Comparison of ENCODE assay signal across 8 cellular contexts in the genomic region with DNA sequence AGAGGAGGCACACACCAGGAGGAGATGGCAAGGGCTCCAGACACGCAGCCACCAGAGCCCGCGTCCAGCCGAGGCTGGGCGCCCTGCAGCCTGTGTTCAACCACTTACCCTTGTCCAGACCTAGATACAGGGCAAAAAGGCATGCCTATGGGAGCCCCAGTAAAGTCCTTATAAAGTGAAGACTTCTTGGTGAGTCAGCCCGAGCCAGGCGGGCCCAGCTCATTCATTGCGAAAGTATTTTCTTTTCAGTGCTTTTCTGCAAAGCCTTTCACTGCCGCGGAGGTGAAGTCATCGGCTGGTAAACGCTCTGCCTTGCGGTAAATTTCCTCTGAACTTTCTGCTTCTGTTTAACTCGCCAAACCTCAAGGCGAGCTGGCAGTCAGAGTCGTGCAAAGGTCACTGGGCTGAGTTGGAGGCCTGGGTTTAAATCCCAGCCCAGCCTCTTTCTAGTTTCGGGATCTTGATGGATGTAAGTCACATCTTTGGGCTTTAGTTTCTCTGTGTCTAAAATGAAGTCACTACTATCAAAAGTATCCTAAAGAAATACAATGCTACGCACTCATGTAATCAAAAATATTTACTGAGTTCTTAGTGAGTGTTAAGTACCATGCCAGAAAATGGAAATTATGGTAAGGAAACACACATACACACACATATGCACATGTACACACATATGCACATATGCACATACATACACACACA. TPM values are rescaled to one million over a fixed set of nuclear protein-coding genes. Genes with fewer than 3 reads are reported as not detected.
A peak's percentile ranks its signal among the peaks of the same experiment; 100 is the strongest.
DNase-seq lines count a peak whose midpoint lies in the region; ATAC-seq, FAIRE-seq and TF ChIP-seq lines count a peak whose summit lies in the region.

No MANE protein-coding gene starts in this region.

- DNase-seq in Caco-2, result peak; percentile 83 to 90
- DNase-seq in IMR-90, result peak; percentile 97
- peak; percentile 67 to 68 for DNase-seq in activated CD4-positive, alpha-beta T cell treated with anti-CD3 and anti-CD28 coated beads for 4 hours
- peak in 1 of 2 experiments; percentile 60 for DNase-seq in mesothelial cell of epicardium (ENCODE audit: low spot score in 2 of 2, unreplicated experiment in 2 of 2)
- peak; percentile 70 for DNase-seq in stimulated activated CD8-positive, alpha-beta memory T cell treated with anti-CD3 and anti-CD28 coated beads, Interleukin-4, amount 100 ng/mL, for 24 hours (ENCODE audit: low read depth)
- no peak for DNase-seq in mesenteric fat pad (ENCODE audit: low spot score)

- peak overlapping the region; percentile 88 for H2AK9ac ChIP-seq in IMR-90 (replicated peaks; ENCODE audit: low read depth, low read length, poor library complexity)

- peak overlapping the region; percentile 86 for H3K27ac ChIP-seq in IMR-90 (ENCODE audit: insufficient read depth, low read length)

- H3K79me1 ChIP-seq in IMR-90 (ENCODE audit: low read depth in 1 of 2, low read length in 2 of 2), result no peaks in the 10 kb centered on the region

- H2BK5ac ChIP-seq in IMR-90 (ENCODE audit: low read depth, low read length, poor library complexity, severe bottlenecking), result peak overlapping the region; percentile 87

- TF ChIP-seq CTCF in Caco-2 (IDR thresholded peaks at IDR 0.05; ENCODE audit: insufficient read depth in 1 of 2, low read depth in 1 of 2, low read length in 1 of 2, severe bottlenecking in 1 of 2, unreplicated experiment in 1 of 2) (no peak), IMR-90 (conservative IDR thresholded peaks at IDR 0.05; ENCODE audit: low read depth, low read length) (no peak), mesothelial cell of epicardium (IDR thresholded peaks at IDR 0.05; ENCODE audit: unreplicated experiment) (no peak)

- FAIRE-seq in colon (lab: Jason Lieb, UNC), result peak; percentile 70

- no peaks in the 10 kb centered on the region for H4K20me1 ChIP-seq in IMR-90 (ENCODE audit: insufficient read depth, low read length)

- H3K36me3 Mint-ChIP-seq in Caco-2 (ENCODE audit: insufficient read depth, unreplicated experiment), result no peaks in the 10 kb centered on the region
- H3K36me3 Mint-ChIP-seq in mesothelial cell of epicardium, result no peaks in the 10 kb centered on the region

- peak overlapping the region; percentile 66 for H4K5ac ChIP-seq in IMR-90 (ENCODE audit: low read depth, low read length)

- peak; percentile 61; the same call in 1 of the 2 replicates for TF ChIP-seq POLR2A in IMR-90 (IDR thresholded peaks at IDR 0.05; ENCODE audit: low read depth, low read length)

- peak overlapping the region; percentile 91 for H3K23ac ChIP-seq in IMR-90 (ENCODE audit: low read depth, low read length)

- H3K56ac ChIP-seq in IMR-90 (ENCODE audit: extremely low read depth, insufficient read depth, low read length), result peak overlapping the region; percentile 87

- H3K18ac ChIP-seq in IMR-90 (ENCODE audit: low read depth, low read length), result peak overlapping the region; percentile 68

- peak overlapping the region; percentile 6; the same call in 1 of the 2 replicates for H3K4me2 ChIP-seq in IMR-90 (ENCODE audit: low read depth, low read length)

- POLR2A ChIA-PET in Caco-2 (lab: Charles Lee), result interaction anchor here (0.5 to 1.8 kb wide), 2 partner anchors 42 to 45 kb away, joined by 11 read pairs; no protein-coding TSS in a partner anchor
- POLR2A ChIA-PET in IMR-90 (lab: Charles Lee; ENCODE audit: unreplicated experiment), result no interaction called here

- in situ Hi-C loops in IMR-90 (cut with MboI; ENCODE audit: low sequenced_read_pairs), result no loop called here

- H3K36me3 ChIP-seq in Caco-2 (ENCODE audit: control insufficient read depth, insufficient read depth, low read length), result no peaks in the 10 kb centered on the region
- H3K36me3 ChIP-seq in IMR-90 (ENCODE audit: control insufficient read depth, insufficient read depth, low read length), result no peaks in the 10 kb centered on the region

- peak overlapping the region; percentile 98 for H2AK5ac ChIP-seq in IMR-90 (ENCODE audit: low read depth, low read length)

- H3K27me3 Mint-ChIP-seq in Caco-2 (ENCODE audit: insufficient read depth, unreplicated experiment) (no peaks in the 10 kb centered on the region), mesothelial cell of epicardium (ENCODE audit: low read depth) (no peaks in the 10 kb centered on the region)

- BruUV-seq in Caco-2 (replicated peaks; lab: Mats Ljungman, UMichigan) (TSS peak; percentile 75), IMR-90 (replicated peaks; lab: Mats Ljungman, UMichigan) (no TSS peak)

- TF ChIP-seq RAD21 in IMR-90 (IDR thresholded peaks at IDR 0.05; ENCODE audit: low read length), result peak; percentile 12

- H3K9me3 Mint-ChIP-seq in Caco-2 (ENCODE audit: unreplicated experiment) (no peaks in the 10 kb centered on the region), mesothelial cell of epicardium (no peaks in the 10 kb centered on the region)

- peak overlapping the region; percentile 95 for H3K14ac ChIP-seq in IMR-90 (replicated peaks; ENCODE audit: low read depth, low read length)

- ATAC-seq in IMR-90 (ENCODE audit: low read depth) (peak; percentile 91), HG02571 (IDR thresholded peaks at IDR 0.05; ENCODE audit: unreplicated experiment) (no peak)

- peak overlapping the region; percentile 97; the same call in 2 of the 3 replicates for H2BK15ac ChIP-seq in IMR-90 (ENCODE audit: low read depth, low read length)

- H3K9me3 ChIP-seq in Caco-2 (no peaks in the 10 kb centered on the region), IMR-90 (ENCODE audit: control insufficient read depth, insufficient read depth, low read length) (no peaks in the 10 kb centered on the region)

- peaks cover 37% of the 10 kb centered on the region for H3K4me1 Mint-ChIP-seq in Caco-2 (ENCODE audit: low read depth, unreplicated experiment)
- peaks cover 48% of the 10 kb centered on the region for H3K4me1 Mint-ChIP-seq in mesothelial cell of epicardium

- dilution Hi-C loops in IMR-90 (cut with HindIII; ENCODE audit: low sequenced_read_pairs, unreplicated experiment), result no loop called here

- H3K4me1 ChIP-seq in Caco-2, result peaks cover 79% of the 10 kb centered on the region
- peaks cover 26% of the 10 kb centered on the region for H3K4me1 ChIP-seq in IMR-90 (ENCODE audit: control insufficient read depth, insufficient read depth, low read length)

- WGBS in IMR-90 (ENCODE audit: extremely low coverage in 2 of 2, insufficient read length in 1 of 2), 2 experiments, result 0% methylated on average over 9 of the region's 18 CpGs; no CpG with 5 or more reads in 1 of the 2 experiments

- H2AFZ ChIP-seq in IMR-90 (replicated peaks; ENCODE audit: low read length, poor library complexity), result peak overlapping the region; percentile 60

- peak overlapping the region; percentile 93 for H3K27ac Mint-ChIP-seq in Caco-2 (ENCODE audit: unreplicated experiment)
- peak overlapping the region; percentile 87 for H3K27ac Mint-ChIP-seq in mesothelial cell of epicardium

- peak overlapping the region; percentile 95 to 98 for H4K8ac ChIP-seq in IMR-90 (ENCODE audit: low read depth in 2 of 2, low read length in 2 of 2)

- peak overlapping the region; percentile 99 for H2BK120ac ChIP-seq in IMR-90 (ENCODE audit: low read depth, low read length)

- H3K27me3 ChIP-seq in Caco-2 (replicated peaks; ENCODE audit: control insufficient read depth, insufficient read depth, low read length) (no peaks in the 10 kb centered on the region), IMR-90 (ENCODE audit: control insufficient read depth, insufficient read depth, low read length) (no peaks in the 10 kb centered on the region)

- no peak overlapping the region; the same call in 1 of the 2 replicates for H3K4me3 ChIP-seq in Caco-2 (ENCODE audit: low read depth, low read length)
- H3K4me3 ChIP-seq in IMR-90 (ENCODE audit: insufficient read depth, low read depth, low read length), result no peak overlapping the region

- CTCF ChIA-PET in Caco-2 (lab: Charles Lee) (interaction anchor here (0.6 to 1.3 kb wide), 2 partner anchors 49 to 76 kb away, joined by 3 to 4 read pairs; no protein-coding TSS in a partner anchor), IMR-90 (lab: Yijun Ruan, JAX) (interaction anchor here (1.0 to 1.5 kb wide), 2 partner anchors 98 to 104 kb away, joined by 3 to 6 read pairs; no protein-coding TSS in a partner anchor)

- peaks cover 34% of the 10 kb centered on the region for H3K9me1 ChIP-seq in IMR-90 (ENCODE audit: insufficient read depth, low read length)

- H2BK20ac ChIP-seq in IMR-90 (ENCODE audit: low read depth, low read length), result peak overlapping the region; percentile 99

- intact Hi-C loops in Caco-2 (cut with micrococcal nuclease; ENCODE audit: unreplicated experiment) (loop anchor here (2.0 to 5.0 kb wide), 4 partner anchors 42 to 99 kb away; partner anchors contain the start of gene IFFO2), IMR-90 (cut with micrococcal nuclease) (loop anchor here (5.0 kb wide), 2 partner anchors 54 to 99 kb away; partner anchors contain the start of gene IFFO2)

- H3K4me3 Mint-ChIP-seq in Caco-2 (ENCODE audit: unreplicated experiment) (peak overlapping the region; percentile 69), mesothelial cell of epicardium (peak overlapping the region; percentile 2)

- H3K4ac ChIP-seq in IMR-90 (ENCODE audit: low read depth, low read length), result peak overlapping the region; percentile 98

- H4K91ac ChIP-seq in IMR-90 (ENCODE audit: insufficient read depth, low read depth, low read length), result peak overlapping the region; percentile 98

- peak overlapping the region; percentile 59 for H3K9ac ChIP-seq in IMR-90 (ENCODE audit: low read depth, low read length)

TF ChIP-seq in IMR-90, 13 proteins besides CTCF, POLR2A, EP300 and RAD21:
- TF ChIP-seq, protein P1, sequence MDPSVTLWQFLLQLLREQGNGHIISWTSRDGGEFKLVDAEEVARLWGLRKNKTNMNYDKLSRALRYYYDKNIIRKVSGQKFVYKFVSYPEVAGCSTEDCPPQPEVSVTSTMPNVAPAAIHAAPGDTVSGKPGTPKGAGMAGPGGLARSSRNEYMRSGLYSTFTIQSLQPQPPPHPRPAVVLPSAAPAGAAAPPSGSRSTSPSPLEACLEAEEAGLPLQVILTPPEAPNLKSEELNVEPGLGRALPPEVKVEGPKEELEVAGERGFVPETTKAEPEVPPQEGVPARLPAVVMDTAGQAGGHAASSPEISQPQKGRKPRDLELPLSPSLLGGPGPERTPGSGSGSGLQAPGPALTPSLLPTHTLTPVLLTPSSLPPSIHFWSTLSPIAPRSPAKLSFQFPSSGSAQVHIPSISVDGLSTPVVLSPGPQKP (IDR thresholded peaks at IDR 0.05; ENCODE audit: borderline replicate concordance, low read depth, low read length), result no peak
- TF ChIP-seq FOS (IDR thresholded peaks at IDR 0.05; ENCODE audit: low read depth, low read length) (peak; percentile 89), CEBPB (IDR thresholded peaks at IDR 0.05; ENCODE audit: low read depth, low read length) (peak; percentile 94), RCOR1 (IDR thresholded peaks at IDR 0.05; ENCODE audit: insufficient replicate concordance, low read length) (peak; percentile 52), SMC3 (IDR thresholded peaks at IDR 0.05; ENCODE audit: low read depth, low read length) (no peak), BHLHE40 (IDR thresholded peaks at IDR 0.05; ENCODE audit: low read depth, low read length) (peak; percentile 72)

RNA-seq across cellular contexts. Expression of gene IFFO2, which starts 54.7 kb away (rescaled TPM):
- total RNA-seq in Caco-2 (2022) (18.7 and 23.7 TPM in 2 replicates), IMR-90 (2012; rRNA removed) (13.6 and 14.5 TPM in 2 replicates), mesothelial cell of epicardium (7.8 to 10.4 TPM (median 9.1 TPM) in 3 replicates), mesenteric fat pad (10.1 TPM)
- 18.1 and 18.2 TPM in 2 replicates for polyA plus RNA-seq in IMR-90 (2012; rRNA removed)
- polyA plus RNA-seq in IMR-90 (2012; cell fraction: cytosol; rRNA removed), result 14.9 and 25.2 TPM in 2 replicates
- 20.2 and 32.8 TPM in 2 replicates for polyA plus RNA-seq in IMR-90 (2012; cell fraction: nucleus; rRNA removed; ENCODE audit: low replicate concordance)
